ENCODE assay signal across 29 cellular contexts in the genomic region with DNA sequence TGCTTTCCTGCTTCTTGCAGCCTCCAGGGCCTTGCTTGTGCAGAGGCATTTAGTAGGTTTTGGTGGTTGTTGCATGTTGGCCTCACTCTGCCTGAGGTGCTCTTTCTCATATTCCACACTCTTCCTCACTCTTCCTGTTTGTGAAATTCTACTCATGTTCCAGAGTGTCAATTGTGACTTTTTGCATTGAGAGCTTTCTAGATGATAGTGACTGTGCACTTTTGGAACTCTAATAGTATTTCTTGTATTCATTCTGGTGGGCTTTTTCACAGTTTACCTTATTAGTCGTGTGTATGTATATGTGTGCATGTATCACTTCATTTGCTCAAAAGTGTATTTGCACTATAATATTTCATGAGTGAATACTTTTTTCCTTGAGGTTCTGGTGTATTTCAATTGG.
"Had no signal": no experiment of that assay in that cellular context is flagged by ENCODE, and none has a peak within 500 bp of the region (broad histone marks: within the 10 kb centered on the region; RNA-seq: fewer than 3 reads in every experiment).

No MANE protein-coding gene starts in this region.

- H3K27ac Mint-ChIP-seq: activated CD4-positive, alpha-beta memory T cell treated with anti-CD3 and anti-CD28 coated beads for 36 hours; activated CD4-positive, alpha-beta T cell treated with anti-CD3 and anti-CD28 coated beads, Interleukin-2, amount 10 ng/mL, durations not matched to agents 24 days and 14 days; activated naive CD4-positive, alpha-beta T cell treated with anti-CD3 and anti-CD28 coated beads for 36 hours; activated naive CD8-positive, alpha-beta T cell treated with anti-CD3 and anti-CD28 coated beads for 36 hours; activated T-helper 1 cell treated with anti-CD3 and anti-CD28 coated beads, Interleukin-12 subunit alpha, Interleukin-12 subunit beta, Interleukin-2, Interleukin-4 antibody, amounts not matched to agents 30 ng/mL and 10 ng/mL and 1 ng/mL, durations not matched to agents 14 hours and 24 hours and 36 hours; effector memory CD8-positive, alpha-beta T cell; naive thymus-derived CD4-positive, alpha-beta T cell; stimulated activated naive B cell treated with anti-CD40 and anti-IgM and Interleukin-4, amounts not matched to agents 10 μg/mL and 1 μg/mL and 100 μg/mL, for 72 hours had no signal

- H3K4me3 Mint-ChIP-seq: activated CD4-positive, alpha-beta memory T cell treated with anti-CD3 and anti-CD28 coated beads for 36 hours; activated CD4-positive, alpha-beta T cell treated with anti-CD3 and anti-CD28 coated beads, Interleukin-2, amount 10 ng/mL, durations not matched to agents 24 days and 14 days; activated naive CD4-positive, alpha-beta T cell treated with anti-CD3 and anti-CD28 coated beads for 36 hours; activated naive CD8-positive, alpha-beta T cell treated with anti-CD3 and anti-CD28 coated beads for 36 hours; activated T-helper 1 cell treated with anti-CD3 and anti-CD28 coated beads, Interleukin-12 subunit alpha, Interleukin-12 subunit beta, Interleukin-2, Interleukin-4 antibody, amounts not matched to agents 30 ng/mL and 10 ng/mL and 1 ng/mL, durations not matched to agents 14 hours and 24 hours and 36 hours; effector memory CD8-positive, alpha-beta T cell; naive thymus-derived CD4-positive, alpha-beta T cell; stimulated activated naive B cell treated with anti-CD40 and anti-IgM and Interleukin-4, amounts not matched to agents 10 μg/mL and 1 μg/mL and 100 μg/mL, for 72 hours had no signal

- H3K36me3 ChIP-seq: adrenal gland, cardiac muscle cell, heart left ventricle, right atrium auricular region, stomach, thyroid gland, upper lobe of right lung, WERI-Rb-1 had no signal

- H3K27me3 ChIP-seq: adrenal gland, body of pancreas, cardiac muscle cell, foreskin keratinocyte, heart left ventricle, right atrium auricular region, stomach, thyroid gland, upper lobe of right lung had no signal

- ATAC-seq: activated CD4-positive, CD25-positive, alpha-beta regulatory T cell treated with anti-CD3 and anti-CD28 coated beads, Interleukin-2, amount 50 U/mL, for 24 hours; body of pancreas; effector memory CD8-positive, alpha-beta T cell; foreskin keratinocyte; heart left ventricle; naive thymus-derived CD4-positive, alpha-beta T cell; stimulated activated naive B cell treated with anti-CD40 and anti-IgM and Interleukin-4, amounts not matched to agents 10 μg/mL and 1 μg/mL and 100 μg/mL, for 72 hours had no signal

- H3K9me3 ChIP-seq: adrenal gland, body of pancreas, heart left ventricle, right atrium auricular region, stomach, thyroid gland, upper lobe of right lung had no signal

- H3K27ac ChIP-seq: adrenal gland, body of pancreas, cardiac muscle cell, coronary artery, foreskin keratinocyte, heart left ventricle, stomach, thyroid gland, upper lobe of right lung, WERI-Rb-1 had no signal

- H3K4me1 ChIP-seq: body of pancreas had no signal

- H3K27me3 Mint-ChIP-seq: activated CD4-positive, alpha-beta memory T cell treated with anti-CD3 and anti-CD28 coated beads for 36 hours; activated CD4-positive, alpha-beta T cell treated with anti-CD3 and anti-CD28 coated beads, Interleukin-2, amount 10 ng/mL, durations not matched to agents 24 days and 14 days; activated naive CD8-positive, alpha-beta T cell treated with anti-CD3 and anti-CD28 coated beads for 36 hours; effector memory CD8-positive, alpha-beta T cell; naive thymus-derived CD4-positive, alpha-beta T cell; stimulated activated naive B cell treated with anti-CD40 and anti-IgM and Interleukin-4, amounts not matched to agents 10 μg/mL and 1 μg/mL and 100 μg/mL, for 72 hours had no signal

- H3K4me3 ChIP-seq: adrenal gland, body of pancreas, cardiac muscle cell, coronary artery, heart left ventricle, right atrium auricular region, stomach, thyroid gland, upper lobe of right lung had no signal

- DNase-seq: activated CD4-positive, alpha-beta memory T cell treated with anti-CD3 and anti-CD28 coated beads for 36 hours; activated CD4-positive, alpha-beta T cell treated with anti-CD3 and anti-CD28 coated beads, Interleukin-2, amount 10 ng/mL, durations not matched to agents 24 days and 14 days; activated CD8-positive, alpha-beta memory T cell treated with anti-CD3 and anti-CD28 coated beads, Interleukin-2, amount 50 U/mL, for 4 hours; activated effector memory CD4-positive, alpha-beta T cell treated with anti-CD3 and anti-CD28 coated beads, Interleukin-2, amount 50 U/mL, for 16 hours; activated naive CD4-positive, alpha-beta T cell treated with anti-CD3 and anti-CD28 coated beads for 36 hours; activated naive CD8-positive, alpha-beta T cell treated with anti-CD3 and anti-CD28 coated beads for 36 hours; activated T-cell treated with anti-CD3 and anti-CD28 coated beads, Interleukin-2, amount 50 U/mL, for 1 hour; adrenal gland; aorta; body of pancreas; cerebellar nuclear complex; effector memory CD8-positive, alpha-beta T cell; foreskin keratinocyte; heart left ventricle; midbrain; naive thymus-derived CD4-positive, alpha-beta T cell; stimulated activated CD4-positive, alpha-beta T cell treated with anti-CD3 and anti-CD28 coated beads, Interleukin-15, amount 100 ng/mL, for 24 hours; stimulated activated CD4-positive, alpha-beta T cell treated with anti-CD3 and anti-CD28 coated beads, Interleukin-2, amount 100 ng/mL, for 24 hours; stimulated activated naive B cell treated with anti-CD40 and anti-IgM and Interleukin-4, amounts not matched to agents 10 μg/mL and 1 μg/mL and 100 μg/mL, for 72 hours; stomach; T1000; thyroid gland; upper lobe of right lung; WERI-Rb-1 had no signal
